In genomic region chr6:96410467-96410866, GRCh38 we compare ENCODE assay signal across 30 cellular contexts.
"Had no signal": no experiment of that assay in that cellular context is flagged by ENCODE, and none has a peak within 500 bp of the region (broad histone marks: within the 10 kb centered on the region; RNA-seq: fewer than 3 reads in every experiment).

No MANE protein-coding gene starts in this region.

- H3K27me3 ChIP-seq: neural progenitor cell, ovary, right lobe of liver, sigmoid colon, suprapubic skin, testis, tibial artery, transverse colon, upper lobe of right lung, uterus had no signal

- DNase-seq: naive thymus-derived CD8-positive, alpha-beta T cell; nephron progenitor cell; occipital lobe; ovary; posterior cingulate gyrus; psoas muscle; right cardiac atrium; right lobe of liver; sigmoid colon; small intestine; stimulated activated CD4-positive, alpha-beta T cell treated with anti-CD3 and anti-CD28 coated beads, Interleukin-15, amount 100 ng/mL, for 24 hours; stimulated activated CD4-positive, alpha-beta T cell treated with anti-CD3 and anti-CD28 coated beads, Interleukin-2, amount 100 ng/mL, for 24 hours; stimulated activated CD4-positive, alpha-beta T cell treated with anti-CD3 and anti-CD28 coated beads, Interleukin-2, amount 100 ng/mL, for 48 hours; stimulated activated CD4-positive, alpha-beta T cell treated with anti-CD3 and anti-CD28 coated beads, Interleukin-4, amount 100 ng/mL, for 24 hours; stimulated activated naive B cell treated with anti-CD40 and anti-IgM and Interleukin-4, amounts not matched to agents 10 μg/mL and 1 μg/mL and 100 μg/mL, for 72 hours; stimulated activated naive CD4-positive, alpha-beta T cell treated with Interleukin-2 at 50 U/mL for 16 hours; stimulated activated naive CD8-positive, alpha-beta T cell treated with anti-CD3 and anti-CD28 coated beads, Interleukin-15, amount 100 ng/mL, for 72 hours; substantia nigra; testis; tibial artery; transverse colon; upper lobe of right lung; uterus had no signal

- H3K79me2 ChIP-seq: parathyroid adenoma had no signal

- H3K9ac ChIP-seq: neural progenitor cell, parathyroid adenoma had no signal

- H3K27ac ChIP-seq: neural progenitor cell, ovary, parathyroid adenoma, psoas muscle, right lobe of liver, sigmoid colon, suprapubic skin, testis, tibial artery, transverse colon, upper lobe of right lung, uterus had no signal

- H3K27ac Mint-ChIP-seq: naive thymus-derived CD8-positive, alpha-beta T cell; natural killer cell treated with Interleukin-12 subunit alpha and Interleukin-12 subunit beta and Interleukin-15 and Interleukin-18, amount 100 ng/mL, for 72 hours; nephron progenitor cell; neural progenitor cell; progenitor cell of endocrine pancreas; stimulated activated effector memory CD8-positive, alpha-beta T cell treated with anti-CD3 and anti-CD28 coated beads, Interleukin-12 subunit alpha, Interleukin-12 subunit beta, amount 100 ng/mL, for 72 hours; stimulated activated naive B cell treated with anti-CD40 and anti-IgM and Interleukin-4, amounts not matched to agents 10 μg/mL and 1 μg/mL and 100 μg/mL, for 72 hours; stimulated activated naive CD8-positive, alpha-beta T cell treated with anti-CD3 and anti-CD28 coated beads, Interleukin-15, amount 100 ng/mL, for 72 hours; type B pancreatic cell had no signal

- H3K4me2 ChIP-seq: neural progenitor cell had no signal

- H3K4me3 ChIP-seq: neural progenitor cell, ovary, psoas muscle, right lobe of liver, sigmoid colon, suprapubic skin, testis, tibial artery, transverse colon, upper lobe of right lung, uterus had no signal

- H3K4me1 Mint-ChIP-seq: naive thymus-derived CD8-positive, alpha-beta T cell; neural progenitor cell; stimulated activated effector memory CD8-positive, alpha-beta T cell treated with anti-CD3 and anti-CD28 coated beads, Interleukin-12 subunit alpha, Interleukin-12 subunit beta, amount 100 ng/mL, for 72 hours; stimulated activated naive B cell treated with anti-CD40 and anti-IgM and Interleukin-4, amounts not matched to agents 10 μg/mL and 1 μg/mL and 100 μg/mL, for 72 hours; stimulated activated naive CD8-positive, alpha-beta T cell treated with anti-CD3 and anti-CD28 coated beads, Interleukin-15, amount 100 ng/mL, for 72 hours had no signal

- H2AFZ ChIP-seq: neural progenitor cell, parathyroid adenoma had no signal

- H3K36me3 ChIP-seq: neural progenitor cell, ovary, right lobe of liver, sigmoid colon, suprapubic skin, tibial artery, transverse colon, upper lobe of right lung, uterus had no signal

- H3K9me3 Mint-ChIP-seq: neural progenitor cell; stimulated activated effector memory CD8-positive, alpha-beta T cell treated with anti-CD3 and anti-CD28 coated beads, Interleukin-12 subunit alpha, Interleukin-12 subunit beta, amount 100 ng/mL, for 72 hours; stimulated activated naive CD8-positive, alpha-beta T cell treated with anti-CD3 and anti-CD28 coated beads, Interleukin-15, amount 100 ng/mL, for 72 hours; type B pancreatic cell had no signal

- H3K36me3 Mint-ChIP-seq: naive thymus-derived CD8-positive, alpha-beta T cell; natural killer cell treated with Interleukin-12 subunit alpha and Interleukin-12 subunit beta and Interleukin-15 and Interleukin-18, amount 100 ng/mL, for 72 hours; neural progenitor cell; stimulated activated effector memory CD8-positive, alpha-beta T cell treated with anti-CD3 and anti-CD28 coated beads, Interleukin-12 subunit alpha, Interleukin-12 subunit beta, amount 100 ng/mL, for 72 hours; stimulated activated naive B cell treated with anti-CD40 and anti-IgM and Interleukin-4, amounts not matched to agents 10 μg/mL and 1 μg/mL and 100 μg/mL, for 72 hours; type B pancreatic cell had no signal

- H3K27me3 Mint-ChIP-seq: progenitor cell of endocrine pancreas; stimulated activated naive B cell treated with anti-CD40 and anti-IgM and Interleukin-4, amounts not matched to agents 10 μg/mL and 1 μg/mL and 100 μg/mL, for 72 hours; stimulated activated naive CD8-positive, alpha-beta T cell treated with anti-CD3 and anti-CD28 coated beads, Interleukin-15, amount 100 ng/mL, for 72 hours; type B pancreatic cell had no signal

- H3K9me3 ChIP-seq: ovary, psoas muscle, right lobe of liver, sigmoid colon, suprapubic skin, testis, tibial artery, transverse colon, upper lobe of right lung, uterus had no signal

- H3K4me3 Mint-ChIP-seq: naive thymus-derived CD8-positive, alpha-beta T cell; natural killer cell treated with Interleukin-12 subunit alpha and Interleukin-12 subunit beta and Interleukin-15 and Interleukin-18, amount 100 ng/mL, for 72 hours; nephron progenitor cell; neural progenitor cell; stimulated activated effector memory CD8-positive, alpha-beta T cell treated with anti-CD3 and anti-CD28 coated beads, Interleukin-12 subunit alpha, Interleukin-12 subunit beta, amount 100 ng/mL, for 72 hours; stimulated activated naive B cell treated with anti-CD40 and anti-IgM and Interleukin-4, amounts not matched to agents 10 μg/mL and 1 μg/mL and 100 μg/mL, for 72 hours; stimulated activated naive CD8-positive, alpha-beta T cell treated with anti-CD3 and anti-CD28 coated beads, Interleukin-15, amount 100 ng/mL, for 72 hours; type B pancreatic cell had no signal

- ATAC-seq: naive thymus-derived CD8-positive, alpha-beta T cell; natural killer cell treated with Interleukin-12 subunit alpha and Interleukin-12 subunit beta and Interleukin-15 and Interleukin-18, amount 100 ng/mL, for 72 hours; psoas muscle; right cardiac atrium; right lobe of liver; stimulated activated effector memory CD8-positive, alpha-beta T cell treated with anti-CD3 and anti-CD28 coated beads, Interleukin-12 subunit alpha, Interleukin-12 subunit beta, amount 100 ng/mL, for 72 hours; stimulated activated naive B cell treated with anti-CD40 and anti-IgM and Interleukin-4, amounts not matched to agents 10 μg/mL and 1 μg/mL and 100 μg/mL, for 72 hours; stimulated activated naive CD8-positive, alpha-beta T cell treated with anti-CD3 and anti-CD28 coated beads, Interleukin-15, amount 100 ng/mL, for 72 hours; upper lobe of right lung had no signal
